ENCODE assay signal across 8 cellular contexts in the genomic region with DNA sequence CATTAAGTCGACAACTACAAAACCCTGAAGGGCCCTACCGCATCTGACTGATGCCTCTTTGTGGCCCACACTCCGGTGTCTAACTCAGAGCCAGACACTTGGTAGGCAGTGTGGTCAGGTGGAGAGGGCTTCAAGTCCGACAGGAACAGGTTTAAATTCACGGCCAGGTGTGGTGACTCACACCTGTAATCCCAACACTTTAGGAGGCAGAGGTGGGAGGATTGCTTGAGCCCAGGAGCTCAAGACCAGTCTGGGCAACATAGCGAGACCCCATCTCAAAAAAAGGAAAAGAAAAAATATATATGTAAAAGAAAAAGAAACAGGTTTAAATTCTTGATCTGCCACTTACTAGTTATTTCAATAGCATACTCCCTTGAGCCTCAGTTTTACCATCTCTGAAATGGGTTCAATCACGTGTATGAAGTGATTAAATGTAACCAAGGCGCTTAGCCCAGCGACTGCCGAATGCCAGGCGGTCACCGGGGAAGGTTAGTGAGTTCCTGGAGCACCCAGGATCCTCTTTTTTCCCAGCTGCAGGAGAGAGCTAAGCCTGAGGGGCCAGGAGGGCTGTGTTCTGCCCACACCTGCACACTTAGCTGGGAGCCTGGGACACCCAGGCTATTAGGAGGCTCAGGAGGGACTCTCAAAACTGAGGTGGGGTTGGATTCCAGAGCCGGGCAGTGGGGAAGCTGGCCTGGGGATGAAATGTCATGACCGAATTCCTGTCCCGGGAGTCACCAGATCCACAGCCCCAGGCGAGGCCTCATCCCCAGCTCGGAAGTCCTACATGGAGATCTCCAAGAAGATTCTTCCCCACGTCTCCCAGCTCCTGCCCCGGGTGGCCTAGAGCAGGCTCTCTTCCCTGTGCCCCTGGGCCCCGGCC. TPM values are rescaled to one million over a fixed set of nuclear protein-coding genes. Genes with fewer than 3 reads are reported as not detected.
DNase-seq lines count a peak whose midpoint lies in the region; ATAC-seq and TF ChIP-seq lines count a peak whose summit lies in the region.

No MANE protein-coding gene starts in this region.

- WGBS in adrenal gland, 4 donors: 30 to 53% (median 43%) methylated on average over 12 to 20 of the region's 20 CpGs

- no peak for TF ChIP-seq POLR2A in adrenal gland (IDR thresholded peaks at IDR 0.05)

- H3K27me3 ChIP-seq in HUES6 (ENCODE audit: control insufficient read depth, insufficient read depth, low read length) (peaks cover 6% of the 10 kb centered on the region; the same call in 1 of the 2 replicates), adrenal gland (no peaks in the 10 kb centered on the region)

- TF ChIP-seq CTCF in adrenal gland (IDR thresholded peaks at IDR 0.05): no peak

- H3K27ac ChIP-seq in HUES6 (ENCODE audit: low read depth, low read length) (peak overlapping the region; percentile 56; the same call in 1 of the 2 replicates), adrenal gland (peak overlapping the region; percentile 77 to 99 (median 94))

- intact Hi-C loops in adrenal gland (cut with DNase I): loop anchor here in 1 of 2 donors (2.0 to 5.0 kb wide), 2 partner anchors 27 to 122 kb away; partner anchors contain the start of genes HIGD2A, NOP16 and RNF44
- intact Hi-C loops in left ventricle myocardium superior (cut with micrococcal nuclease): no loop called here

- H3K9ac ChIP-seq in ES-I3 (ENCODE audit: low read depth, low read length) (peak overlapping the region; percentile 83), HUES6 (ENCODE audit: low read length) (peak overlapping the region; percentile 79)

- H3K4me3 ChIP-seq in HUES6 (ENCODE audit: low read depth, low read length) (peak overlapping the region; percentile 68), adrenal gland (peak overlapping the region; percentile 56 to 97 (median 76))

- H3K36me3 ChIP-seq in ES-I3 (ENCODE audit: insufficient read depth, low read length) (no peaks in the 10 kb centered on the region), HUES6 (ENCODE audit: control insufficient read depth, insufficient read depth, low read length) (no peaks in the 10 kb centered on the region), adrenal gland (replicated peaks in 1 of 2) (no peaks in the 10 kb centered on the region)

- DNase-seq in adrenal gland: peak in 6 of 7 donors; percentile 62 to 81 (median 73)
- peak; percentile 49 for DNase-seq in left ventricle myocardium superior
- peak; percentile 52 for DNase-seq in renal cortical epithelial cell (ENCODE audit: low read depth)
- no peak for DNase-seq in activated effector memory CD4-positive, alpha-beta T cell treated with anti-CD3 and anti-CD28 coated beads, Interleukin-2, amount 50 U/mL, for 16 hours

- peak; percentile 7 for ATAC-seq in left ventricle myocardium superior
- ATAC-seq in GM19452 (IDR thresholded peaks at IDR 0.05; ENCODE audit: unreplicated experiment): no peak
- no peak for ATAC-seq in HG02642 (IDR thresholded peaks at IDR 0.05; ENCODE audit: poor library complexity, unreplicated experiment)

- H3K9me3 ChIP-seq in ES-I3 (ENCODE audit: control insufficient read depth, insufficient read depth, low read length): no peaks in the 10 kb centered on the region
- peaks cover 8% of the 10 kb centered on the region for H3K9me3 ChIP-seq in HUES6 (ENCODE audit: control insufficient read depth, insufficient read depth, low read depth, low read length)
- H3K9me3 ChIP-seq in adrenal gland (replicated peaks in 1 of 3): no peaks in the 10 kb centered on the region

- H3K4me1 ChIP-seq in ES-I3 (ENCODE audit: insufficient read depth, low read length): no peaks in the 10 kb centered on the region; the same call in 1 of the 2 replicates
- H3K4me1 ChIP-seq in HUES6 (ENCODE audit: control insufficient read depth, insufficient read depth, low read length): no peaks in the 10 kb centered on the region
- H3K4me1 ChIP-seq in adrenal gland (replicated peaks in 1 of 2): peaks cover 39 to 57% of the 10 kb centered on the region in 2 donors

RNA-seq across cellular contexts. Expression of gene CLTB, which starts 0.9 kb away (rescaled TPM):
- total RNA-seq in adrenal gland (100 to 1,000 TPM; 129 to 198 (median 158) TPM), left ventricle myocardium superior (223 TPM), renal cortical epithelial cell (77.4 and 146 TPM in 2 replicates)
- polyA plus RNA-seq in adrenal gland: 100 to 1,000 TPM; 118 to 299 (median 262) TPM

RNA-seq across cellular contexts. Expression of gene HIGD2A, which starts 26.9 kb away (rescaled TPM):
- total RNA-seq in adrenal gland: 100 to 1,000 TPM; 138 to 262 (median 197) TPM
- polyA plus RNA-seq in adrenal gland: 100 to 1,000 TPM; 112 to 492 (median 244) TPM
- total RNA-seq in left ventricle myocardium superior: 222 TPM
- total RNA-seq in renal cortical epithelial cell: 27.3 and 47.8 TPM in 2 replicates

RNA-seq across cellular contexts. Expression of gene NOP16, which starts 27.1 kb away (rescaled TPM):
- 10 to 100 TPM in 4 of 8 donors, 1 to 10 TPM in 4; 6.2 to 53.3 (median 13.8) TPM for total RNA-seq in adrenal gland
- polyA plus RNA-seq in adrenal gland: 10 to 100 TPM; 49.5 to 62.1 (median 57.0) TPM
- total RNA-seq in left ventricle myocardium superior: 19.0 TPM
- 10.5 and 11.6 TPM in 2 replicates for total RNA-seq in renal cortical epithelial cell

RNA-seq across cellular contexts. Expression of gene FAF2, which starts 32.7 kb away (rescaled TPM):
- total RNA-seq in adrenal gland (10 to 100 TPM; 29.0 to 61.6 (median 40.6) TPM), left ventricle myocardium superior (16.2 TPM), renal cortical epithelial cell (39.8 and 47.8 TPM in 2 replicates)
- polyA plus RNA-seq in adrenal gland: 10 to 100 TPM; 21.2 to 68.2 (median 24.3) TPM

RNA-seq across cellular contexts. Expression of gene ARL10, which starts 50.2 kb away (rescaled TPM):
- 1 to 10 TPM; 1.6 to 8.8 (median 2.8) TPM for total RNA-seq in adrenal gland
- 1 to 10 TPM; 1.9 to 6.1 (median 3.5) TPM for polyA plus RNA-seq in adrenal gland
- total RNA-seq in left ventricle myocardium superior: 4.4 TPM
- total RNA-seq in renal cortical epithelial cell: 4.2 and 20.2 TPM in 2 replicates
